Comparison of ENCODE assay signal across 25 cellular contexts in genomic region chr12:63857771-63858670, GRCh38. TPM values are rescaled to one million over a fixed set of nuclear protein-coding genes. Genes with fewer than 3 reads are reported as not detected.
DNase-seq lines count a peak whose midpoint lies in the region; ATAC-seq and TF ChIP-seq lines count a peak whose summit lies in the region.
"Had no signal": no experiment of that assay in that cellular context is flagged by ENCODE, and none has a peak within 500 bp of the region (broad histone marks: within the 10 kb centered on the region; RNA-seq: fewer than 3 reads in every experiment).

No MANE protein-coding gene starts in this region.

- H3K79me2 ChIP-seq in mammary epithelial cell (ENCODE audit: insufficient read depth, low read length): peaks cover 90% of the 10 kb centered on the region

- WGBS in mammary epithelial cell (ENCODE audit: low coverage, missing lambda C conversion rate): 38% methylated on average over 6 of the region's 6 CpGs
- 55 to 66% (median 59%) methylated on average over 6 of the region's 6 CpGs for WGBS in stomach, 5 donors

- BruUV-seq in mammary epithelial cell (replicated peaks; lab: Mats Ljungman, UMichigan): no TSS peak

- no peak for ATAC-seq in gastrocnemius medialis
- ATAC-seq: activated CD8-positive, alpha-beta memory T cell treated with anti-CD3 and anti-CD28 coated beads, Interleukin-2, amount 10 ng/mL, durations not matched to agents 7 days and 5 days; naive thymus-derived CD8-positive, alpha-beta T cell; T-cell; upper lobe of right lung had no signal

- H3K36me3 ChIP-seq in mammary epithelial cell (ENCODE audit: insufficient read depth, low read length) (no peaks in the 10 kb centered on the region), gastrocnemius medialis (no peaks in the 10 kb centered on the region), stomach (no peaks in the 10 kb centered on the region)
- H3K36me3 ChIP-seq: adrenal gland, esophagus muscularis mucosa, prostate gland, spleen, upper lobe of right lung had no signal

- peak overlapping the region; percentile 39 for H3K27ac Mint-ChIP-seq in mesothelial cell of epicardium
- H3K27ac Mint-ChIP-seq: activated CD8-positive, alpha-beta memory T cell treated with anti-CD3 and anti-CD28 coated beads, Interleukin-2, amount 10 ng/mL, durations not matched to agents 7 days and 5 days; CD4-positive, CD25-positive, alpha-beta regulatory T cell; naive thymus-derived CD8-positive, alpha-beta T cell; T-cell had no signal

- no peak for TF ChIP-seq CTCF in mammary epithelial cell (conservative IDR thresholded peaks at IDR 0.05 in 1 of 2, IDR thresholded peaks at IDR 0.05 in 1 of 2; ENCODE audit: extremely low read depth in 1 of 2, insufficient read depth in 1 of 2, low read depth in 1 of 2, low read length in 2 of 2)
- no peak for TF ChIP-seq CTCF in mesothelial cell of epicardium (IDR thresholded peaks at IDR 0.05; ENCODE audit: unreplicated experiment)
- no peak for TF ChIP-seq CTCF in gastrocnemius medialis (IDR thresholded peaks at IDR 0.05 in 4 of 5, conservative IDR thresholded peaks at IDR 0.05 in 1 of 5)
- no peak for TF ChIP-seq CTCF in stomach (IDR thresholded peaks at IDR 0.05)

- DNase-seq in AG08395 (ENCODE audit: low spot score): peak; percentile 33
- peak; percentile 38 for DNase-seq in LHCN-M2 (ENCODE audit: low read depth)
- no peak for DNase-seq in mammary epithelial cell
- no peak for DNase-seq in mesothelial cell of epicardium (ENCODE audit: low spot score in 2 of 2, unreplicated experiment in 2 of 2)
- no peak for DNase-seq in NCI-H2196 (lab: John Stamatoyannopoulos, UW; ENCODE audit: unreplicated experiment)
- no peak for DNase-seq in NCI-H524 (lab: John Stamatoyannopoulos, UW)
- no peak for DNase-seq in gastrocnemius medialis
- DNase-seq in stomach: no peak
- DNase-seq: activated CD4-positive, alpha-beta T cell treated with anti-CD3 and anti-CD28 coated beads for 4 hours; activated CD8-positive, alpha-beta memory T cell treated with anti-CD3 and anti-CD28 coated beads, Interleukin-2, amount 10 ng/mL, durations not matched to agents 7 days and 5 days; adrenal gland; CD4-positive, CD25-positive, alpha-beta regulatory T cell; effector CD8-positive, alpha-beta T cell; MV-4-11; naive thymus-derived CD8-positive, alpha-beta T cell; NCI-H2029 treated with DMSO at 0.1 percent for 48 hours; NCI-H510A treated with DMSO at 0.1 percent for 48 hours; SHP77; spleen; stimulated activated CD4-positive, alpha-beta T cell treated with anti-CD3 and anti-CD28 coated beads, Interleukin-4, amount 100 ng/mL, for 4 hours; T-cell; upper lobe of right lung had no signal

- H3K27me3 Mint-ChIP-seq in mesothelial cell of epicardium (ENCODE audit: low read depth): no peaks in the 10 kb centered on the region
- H3K27me3 Mint-ChIP-seq: activated CD8-positive, alpha-beta memory T cell treated with anti-CD3 and anti-CD28 coated beads, Interleukin-2, amount 10 ng/mL, durations not matched to agents 7 days and 5 days had no signal

- H3K36me3 Mint-ChIP-seq in mesothelial cell of epicardium: no peaks in the 10 kb centered on the region
- H3K36me3 Mint-ChIP-seq: activated CD8-positive, alpha-beta memory T cell treated with anti-CD3 and anti-CD28 coated beads, Interleukin-2, amount 10 ng/mL, durations not matched to agents 7 days and 5 days; CD4-positive, CD25-positive, alpha-beta regulatory T cell; naive thymus-derived CD8-positive, alpha-beta T cell; T-cell had no signal

- peak overlapping the region; percentile 28 for H3K4me2 ChIP-seq in mammary epithelial cell (ENCODE audit: insufficient read depth, low read depth, low read length)

- no peak overlapping the region for H2AFZ ChIP-seq in mammary epithelial cell (ENCODE audit: low read depth, low read length)

- H3K4me1 Mint-ChIP-seq in mesothelial cell of epicardium: peaks cover 10% of the 10 kb centered on the region
- H3K4me1 Mint-ChIP-seq: activated CD8-positive, alpha-beta memory T cell treated with anti-CD3 and anti-CD28 coated beads, Interleukin-2, amount 10 ng/mL, durations not matched to agents 7 days and 5 days; CD4-positive, CD25-positive, alpha-beta regulatory T cell; naive thymus-derived CD8-positive, alpha-beta T cell; T-cell had no signal

- H3K27ac ChIP-seq in mammary epithelial cell (ENCODE audit: insufficient read depth, low read depth, low read length): no peak overlapping the region
- no peak overlapping the region for H3K27ac ChIP-seq in gastrocnemius medialis
- no peak overlapping the region for H3K27ac ChIP-seq in stomach
- H3K27ac ChIP-seq: adrenal gland, esophagus muscularis mucosa, HL-60, prostate gland, spleen, upper lobe of right lung had no signal

- in situ Hi-C loops in mammary epithelial cell (cut with MboI; ENCODE audit: low sequenced_read_pairs in 2 of 2) (no loop called here), gastrocnemius medialis (cut with MboI; ENCODE audit: low sequenced_read_pairs in 4 of 4) (no loop called here)

- no peaks in the 10 kb centered on the region for H3K9me3 Mint-ChIP-seq in mesothelial cell of epicardium
- H3K9me3 Mint-ChIP-seq: CD4-positive, CD25-positive, alpha-beta regulatory T cell; naive thymus-derived CD8-positive, alpha-beta T cell; T-cell had no signal

- H3K9ac ChIP-seq in mammary epithelial cell (ENCODE audit: insufficient read depth, low read length): no peak overlapping the region

- TF ChIP-seq POLR2A in gastrocnemius medialis (IDR thresholded peaks at IDR 0.05): no peak
- TF ChIP-seq POLR2A in stomach (IDR thresholded peaks at IDR 0.05): no peak

- dilution Hi-C loops in mammary epithelial cell (cut with HindIII; ENCODE audit: low sequenced_read_pairs): no loop called here

- intact Hi-C loops in mammary epithelial cell (cut with micrococcal nuclease) (no loop called here), gastrocnemius medialis (cut with DNase I; ENCODE audit: low total_unique reads) (no loop called here), stomach (cut with DNase I; ENCODE audit: low total_unique reads) (no loop called here)

- no peak overlapping the region for H3K4me3 Mint-ChIP-seq in mesothelial cell of epicardium
- H3K4me3 Mint-ChIP-seq: activated CD8-positive, alpha-beta memory T cell treated with anti-CD3 and anti-CD28 coated beads, Interleukin-2, amount 10 ng/mL, durations not matched to agents 7 days and 5 days; CD4-positive, CD25-positive, alpha-beta regulatory T cell; naive thymus-derived CD8-positive, alpha-beta T cell; T-cell had no signal

- CTCF ChIA-PET in mammary epithelial cell (lab: Charles Lee; ENCODE audit: low non-redundant PET): no interaction called here

- no peaks in the 10 kb centered on the region for H4K20me1 ChIP-seq in mammary epithelial cell (ENCODE audit: insufficient read depth, low read length)

- no peaks in the 10 kb centered on the region for H3K27me3 ChIP-seq in mammary epithelial cell (ENCODE audit: insufficient read depth, low read length)
- H3K27me3 ChIP-seq in gastrocnemius medialis: no peaks in the 10 kb centered on the region
- no peaks in the 10 kb centered on the region for H3K27me3 ChIP-seq in stomach
- H3K27me3 ChIP-seq: adrenal gland, esophagus muscularis mucosa, spleen, upper lobe of right lung had no signal

- H3K4me3 ChIP-seq in mammary epithelial cell (replicated peaks in 1 of 3; ENCODE audit: insufficient read depth in 1 of 3, low read depth in 2 of 3, low read length in 3 of 3) (no peak overlapping the region), gastrocnemius medialis (no peak overlapping the region), stomach (no peak overlapping the region)
- H3K4me3 ChIP-seq: adrenal gland, esophagus muscularis mucosa, prostate gland, spleen, upper lobe of right lung had no signal

- H3K9me3 ChIP-seq in mammary epithelial cell (replicated peaks; ENCODE audit: insufficient read depth, low read length) (no peaks in the 10 kb centered on the region), gastrocnemius medialis (no peaks in the 10 kb centered on the region), stomach (no peaks in the 10 kb centered on the region)
- H3K9me3 ChIP-seq: adrenal gland, esophagus muscularis mucosa, prostate gland, spleen, upper lobe of right lung had no signal

- no peak for TF ChIP-seq EP300 in stomach (IDR thresholded peaks at IDR 0.05)

- H3K4me1 ChIP-seq in mammary epithelial cell (ENCODE audit: insufficient read depth, low read length): peaks cover 9% of the 10 kb centered on the region
- H3K4me1 ChIP-seq in gastrocnemius medialis: peaks cover 7 to 11% of the 10 kb centered on the region in 2 donors
- H3K4me1 ChIP-seq in stomach: peaks cover 3 to 25% (median 17%) of the 10 kb centered on the region in 4 donors
- H3K4me1 ChIP-seq: prostate gland had no signal

RNA-seq across cellular contexts. Expression of gene SRGAP1, which starts 13.5 kb away (rescaled TPM):
- 3.7 and 4.2 TPM in 2 replicates for total RNA-seq in LHCN-M2 (2014; rRNA removed)
- polyA plus RNA-seq in LHCN-M2 (2012): 4.3 TPM
- total RNA-seq in mammary epithelial cell: 10 to 100 TPM; 14.3 to 34.4 TPM
- polyA plus RNA-seq in mammary epithelial cell: 8.8 TPM
- 42.9 TPM for polyA minus RNA-seq in mammary epithelial cell
- 9.6 to 9.7 TPM (median 9.7 TPM) in 3 replicates for total RNA-seq in mesothelial cell of epicardium
- under 1 TPM; 0.36 to 0.85 (median 0.66) TPM for total RNA-seq in gastrocnemius medialis
- 10 to 100 TPM in 4 of 5 donors, 1 to 10 TPM in 1; 5.7 to 37.9 (median 17.9) TPM for total RNA-seq in stomach
- 1 to 10 TPM in 1 of 3 donors, under 1 TPM in 2; 0.70 to 1.1 (median 0.92) TPM for polyA plus RNA-seq in stomach
- total RNA-seq: CD4-positive, CD25-positive, alpha-beta regulatory T cell; naive thymus-derived CD8-positive, alpha-beta T cell had no signal

Comparison
In these comparisons a context has a peak if more than half of its experiments do, and no peak if none do; other contexts are left out.
1. DNase-seq: peak in AG08395 (single experiment) and LHCN-M2 (single experiment); none in mammary epithelial cell (single experiment), mesothelial cell of epicardium (0 of 2), NCI-H2196 (single experiment), NCI-H524 (0 of 2), gastrocnemius medialis (0 of 2) and stomach (single experiment).